In the genomic region with DNA sequence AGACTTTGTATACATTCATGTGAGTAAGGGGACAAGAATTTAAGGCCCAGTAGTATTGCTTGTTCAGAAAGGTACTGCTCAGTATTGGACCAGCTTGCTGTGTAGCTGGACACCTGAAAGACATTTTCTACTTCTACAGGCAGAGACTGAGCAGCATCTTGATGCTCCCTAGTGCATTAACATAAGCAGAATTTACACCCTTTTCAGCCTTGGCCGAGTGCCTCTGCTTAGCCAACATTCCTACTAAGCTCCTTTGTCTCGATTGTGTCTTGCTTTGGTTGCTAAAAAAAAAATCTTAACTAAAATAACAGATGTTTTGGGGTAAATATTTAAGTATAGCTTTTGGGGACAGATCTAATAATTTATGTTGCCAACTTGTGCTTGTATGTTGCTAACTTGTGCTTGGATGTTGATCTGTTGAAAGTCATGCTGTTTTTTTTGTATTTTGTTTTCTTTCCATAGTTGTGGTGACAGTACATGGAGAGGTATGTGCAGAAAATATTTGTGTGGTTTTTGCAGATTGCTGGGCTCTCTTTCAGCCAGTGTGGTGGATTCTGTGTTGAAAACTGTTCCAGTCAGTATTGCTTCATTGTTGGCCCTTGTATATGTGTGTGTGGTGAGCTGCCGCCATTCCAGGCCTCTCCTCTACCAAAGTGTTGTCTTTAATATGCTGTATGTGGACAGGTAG, we compare ENCODE assay signal across 25 cellular contexts. TPM values are rescaled to one million over a fixed set of nuclear protein-coding genes. Genes with fewer than 3 reads are reported as not detected.
DNase-seq lines count a peak whose midpoint lies in the region; ATAC-seq and TF ChIP-seq lines count a peak whose summit lies in the region.
"Had no signal": no experiment of that assay in that cellular context is flagged by ENCODE, and none has a peak within 500 bp of the region (broad histone marks: within the 10 kb centered on the region; RNA-seq: fewer than 3 reads in every experiment).

No MANE protein-coding gene starts in this region.

- H3K27ac Mint-ChIP-seq in T-helper 17 cell = peak overlapping the region; percentile 37
- peak overlapping the region in 2 of 9 donors; percentile 23 to 69 for H3K27ac Mint-ChIP-seq in naive thymus-derived CD4-positive, alpha-beta T cell
- no peak overlapping the region for H3K27ac Mint-ChIP-seq in activated CD4-positive, alpha-beta T cell treated with anti-CD3 and anti-CD28 coated beads for 36 hours
- H3K27ac Mint-ChIP-seq: activated naive CD8-positive, alpha-beta T cell treated with anti-CD3 and anti-CD28 coated beads, Interleukin-2, amount 50 U/mL, for 24 hours; activated T-helper 2 cell treated with anti-CD3 and anti-CD28 coated beads, Interferon-gamma antibody, Interleukin-2, Interleukin-4, amounts not matched to agents 10 μg/mL and 5 μg/mL and 100 μg/mL, durations not matched to agents 14 hours and 24 hours and 36 hours had no signal

- POLR2A ChIA-PET in BJ (lab: Charles Lee) = interaction anchor here (0.6 kb wide), 1 partner anchor 20 kb away, joined by 18 read pairs; no protein-coding TSS in a partner anchor
- POLR2A ChIA-PET in naive thymus-derived CD4-positive, alpha-beta T cell (lab: Charles Lee) = no interaction called here
- POLR2A ChIA-PET in activated CD4-positive, alpha-beta T cell treated with anti-CD3 and anti-CD28 coated beads for 36 hours (lab: Charles Lee) = no interaction called here

- H3K4me3 ChIP-seq in BJ (ENCODE audit: low read depth, low read length) (no peak overlapping the region), left lung (no peak overlapping the region)
- no peak overlapping the region for H3K4me3 ChIP-seq in naive thymus-derived CD4-positive, alpha-beta T cell (ENCODE audit: low read length)
- H3K4me3 ChIP-seq: gastrocnemius medialis, MG63, right lobe of liver, upper lobe of left lung had no signal

- CTCF ChIA-PET in BJ (lab: Yijun Ruan, JAX) = interaction anchor here (0.7 to 20.9 kb wide), 3 partner anchors 11 to 117 kb away, joined by 3 to 560 read pairs (median 3); no protein-coding TSS in a partner anchor
- CTCF ChIA-PET in naive thymus-derived CD4-positive, alpha-beta T cell (lab: Charles Lee) = interaction anchor here (0.6 to 2.7 kb wide), 3 partner anchors 9 to 580 kb away, joined by 3 to 13 read pairs (median 6); no protein-coding TSS in a partner anchor
- CTCF ChIA-PET in activated CD4-positive, alpha-beta T cell treated with anti-CD3 and anti-CD28 coated beads for 36 hours (lab: Charles Lee) = interaction anchor here (0.7 to 5.0 kb wide), 3 partner anchors 12 to 52 kb away, joined by 3 to 28 read pairs (median 4); no protein-coding TSS in a partner anchor

- ATAC-seq in T-helper 17 cell (no peak), GM18907 (IDR thresholded peaks at IDR 0.05; ENCODE audit: unreplicated experiment) (no peak), left lung (no peak)
- no peak for ATAC-seq in naive thymus-derived CD4-positive, alpha-beta T cell
- no peak for ATAC-seq in activated CD4-positive, alpha-beta T cell treated with anti-CD3 and anti-CD28 coated beads for 36 hours
- ATAC-seq: activated naive CD8-positive, alpha-beta T cell treated with anti-CD3 and anti-CD28 coated beads, Interleukin-2, amount 50 U/mL, for 24 hours; gastrocnemius medialis; right lobe of liver; stimulated activated naive CD8-positive, alpha-beta T cell treated with anti-CD3 and anti-CD28 coated beads, Interleukin-15, Interleukin-2, amounts not matched to agents 100 U/mL and 50 U/mL, for 24 hours had no signal

- H3K36me3 ChIP-seq in BJ (ENCODE audit: control insufficient read depth, insufficient read depth, low read length) = peaks cover 3% of the 10 kb centered on the region
- H3K36me3 ChIP-seq in naive thymus-derived CD4-positive, alpha-beta T cell (ENCODE audit: control insufficient read depth in 2 of 3, insufficient read depth in 3 of 3, low read length in 3 of 3) = peaks cover 10 to 25% (median 11%) of the 10 kb centered on the region in 3 experiments
- H3K36me3 ChIP-seq in left lung = peaks cover 0 to 39% of the 10 kb centered on the region in 2 donors

- H3K36me3 Mint-ChIP-seq in T-helper 17 cell (ENCODE audit: low read depth) = no peaks in the 10 kb centered on the region
- peaks cover 0 to 30% (median 23%) of the 10 kb centered on the region in 5 donors for H3K36me3 Mint-ChIP-seq in naive thymus-derived CD4-positive, alpha-beta T cell
- H3K36me3 Mint-ChIP-seq in activated CD4-positive, alpha-beta T cell treated with anti-CD3 and anti-CD28 coated beads for 36 hours (ENCODE audit: low read depth) = peaks cover 34% of the 10 kb centered on the region

- no peak overlapping the region for H3K4me3 Mint-ChIP-seq in T-helper 17 cell
- no peak overlapping the region for H3K4me3 Mint-ChIP-seq in naive thymus-derived CD4-positive, alpha-beta T cell
- H3K4me3 Mint-ChIP-seq in activated CD4-positive, alpha-beta T cell treated with anti-CD3 and anti-CD28 coated beads for 36 hours = no peak overlapping the region
- H3K4me3 Mint-ChIP-seq: activated naive CD8-positive, alpha-beta T cell treated with anti-CD3 and anti-CD28 coated beads, Interleukin-2, amount 50 U/mL, for 24 hours; central memory CD8-positive, alpha-beta T cell had no signal

- no peaks in the 10 kb centered on the region for H3K27me3 Mint-ChIP-seq in T-helper 17 cell
- no peaks in the 10 kb centered on the region for H3K27me3 Mint-ChIP-seq in naive thymus-derived CD4-positive, alpha-beta T cell
- no peaks in the 10 kb centered on the region for H3K27me3 Mint-ChIP-seq in activated CD4-positive, alpha-beta T cell treated with anti-CD3 and anti-CD28 coated beads for 36 hours
- H3K27me3 Mint-ChIP-seq: activated naive CD8-positive, alpha-beta T cell treated with anti-CD3 and anti-CD28 coated beads, Interleukin-2, amount 50 U/mL, for 24 hours; central memory CD8-positive, alpha-beta T cell had no signal

- peaks cover 9% of the 10 kb centered on the region in 2 donors for H3K4me1 ChIP-seq in naive thymus-derived CD4-positive, alpha-beta T cell (ENCODE audit: control insufficient read depth in 2 of 2, insufficient read depth in 2 of 2, low read length in 2 of 2)
- H3K4me1 ChIP-seq in left lung = peaks cover 6 to 20% of the 10 kb centered on the region in 2 donors

- H3K9me3 ChIP-seq in T-helper 17 cell (ENCODE audit: control insufficient read depth, low read length, poor library complexity, severe bottlenecking) (no peaks in the 10 kb centered on the region), left lung (no peaks in the 10 kb centered on the region)
- no peaks in the 10 kb centered on the region for H3K9me3 ChIP-seq in naive thymus-derived CD4-positive, alpha-beta T cell (ENCODE audit: control insufficient read depth in 2 of 3, low read length in 3 of 3)
- H3K9me3 ChIP-seq: BE2C, gastrocnemius medialis, MG63, right lobe of liver, upper lobe of left lung had no signal

- no peak for TF ChIP-seq CTCF in BJ (IDR thresholded peaks at IDR 0.05; ENCODE audit: insufficient read depth, low read depth, low read length)
- no peak for TF ChIP-seq CTCF in left lung (IDR thresholded peaks at IDR 0.05)

- no peaks in the 10 kb centered on the region for H3K27me3 ChIP-seq in BJ (ENCODE audit: control insufficient read depth, insufficient read depth, low read length)
- H3K27me3 ChIP-seq in naive thymus-derived CD4-positive, alpha-beta T cell (ENCODE audit: control insufficient read depth in 2 of 2, insufficient read depth in 2 of 2, low read length in 2 of 2) = no peaks in the 10 kb centered on the region
- no peaks in the 10 kb centered on the region for H3K27me3 ChIP-seq in left lung
- H3K27me3 ChIP-seq: BE2C, gastrocnemius medialis, MG63, right lobe of liver, upper lobe of left lung had no signal

- peaks cover 22% of the 10 kb centered on the region for H3K4me1 Mint-ChIP-seq in T-helper 17 cell
- H3K4me1 Mint-ChIP-seq in naive thymus-derived CD4-positive, alpha-beta T cell = peaks cover 11 to 38% (median 30%) of the 10 kb centered on the region in 7 donors
- peaks cover 19% of the 10 kb centered on the region for H3K4me1 Mint-ChIP-seq in activated CD4-positive, alpha-beta T cell treated with anti-CD3 and anti-CD28 coated beads for 36 hours

- peaks cover 0 to 2% (median 0%) of the 10 kb centered on the region in 11 donors for H3K9me3 Mint-ChIP-seq in naive thymus-derived CD4-positive, alpha-beta T cell
- no peaks in the 10 kb centered on the region for H3K9me3 Mint-ChIP-seq in activated CD4-positive, alpha-beta T cell treated with anti-CD3 and anti-CD28 coated beads for 36 hours (ENCODE audit: low read depth)
- H3K9me3 Mint-ChIP-seq: activated naive CD8-positive, alpha-beta T cell treated with anti-CD3 and anti-CD28 coated beads, Interleukin-2, amount 50 U/mL, for 24 hours; activated T-helper 2 cell treated with anti-CD3 and anti-CD28 coated beads, Interferon-gamma antibody, Interleukin-2, Interleukin-4, amounts not matched to agents 10 μg/mL and 5 μg/mL and 100 μg/mL, durations not matched to agents 14 hours and 24 hours and 36 hours; central memory CD8-positive, alpha-beta T cell had no signal

- H3K27ac ChIP-seq in naive thymus-derived CD4-positive, alpha-beta T cell (ENCODE audit: low read depth, low read length) = no peak overlapping the region
- H3K27ac ChIP-seq in left lung = peak overlapping the region in 1 of 2 donors; percentile 33
- H3K27ac ChIP-seq: gastrocnemius medialis, right lobe of liver, upper lobe of left lung had no signal

- intact Hi-C loops in naive thymus-derived CD4-positive, alpha-beta T cell (cut with micrococcal nuclease) = loop anchor here (5.0 to 10.0 kb wide), 4 partner anchors 293 to 1647 kb away; partner anchors contain the start of genes SIK2 (in 2 of the 2), CLDN25 (in 1 of the 2), DIXDC1 (in 1 of the 2) and USP28 (in 1 of the 2)
- intact Hi-C loops in left lung (cut with DNase I) = no loop called here
- intact Hi-C loops in activated CD4-positive, alpha-beta T cell treated with anti-CD3 and anti-CD28 coated beads for 36 hours (cut with DNase I, micrococcal nuclease) = loop anchor here (5.0 to 10.0 kb wide), 5 partner anchors 158 to 1545 kb away; partner anchors contain the start of genes ZW10 (in 2 of the 2), CLDN25 (in 1 of the 2), NKAPD1 (in 1 of the 2) and PIH1D2 (in 1 of the 2)

- peak; percentile 83 for DNase-seq in BJ (ENCODE audit: low read depth)
- DNase-seq in T-helper 17 cell = no peak
- peak; percentile 96 for DNase-seq in fibroblast of peridontal ligament (ENCODE audit: extremely low read depth)
- peak; percentile 30 for DNase-seq in renal cortical epithelial cell (ENCODE audit: low read depth)
- no peak for DNase-seq in naive thymus-derived CD4-positive, alpha-beta T cell
- no peak for DNase-seq in left lung
- no peak for DNase-seq in activated CD4-positive, alpha-beta T cell treated with anti-CD3 and anti-CD28 coated beads for 36 hours
- DNase-seq: activated CD4-positive, CD25-positive, alpha-beta regulatory T cell treated with anti-CD3 and anti-CD28 coated beads, Interleukin-2, amount 50 U/mL, for 72 hours; activated naive CD8-positive, alpha-beta T cell treated with anti-CD3 and anti-CD28 coated beads, Interleukin-2, amount 50 U/mL, for 24 hours; BE2C; effector CD8-positive, alpha-beta T cell; gastrocnemius medialis; MG63; midbrain; NCI-H146; occipital lobe; right lobe of liver; stimulated activated CD4-positive, alpha-beta T cell treated with anti-CD3 and anti-CD28 coated beads, Interleukin-1b, Interleukin-23, amount 100 ng/mL, for 48 hours; stimulated activated naive CD8-positive, alpha-beta T cell treated with anti-CD3 and anti-CD28 coated beads, Interleukin-15, Interleukin-2, amounts not matched to agents 100 U/mL and 50 U/mL, for 24 hours; T1000; upper lobe of left lung had no signal

RNA-seq across cellular contexts. Expression of gene PTS, which starts 3.7 kb away (rescaled TPM):
- 21.3 and 53.4 TPM in 2 replicates for polyA plus RNA-seq in BJ (2011; rRNA removed)
- 16.8 and 17.7 TPM in 2 replicates for polyA minus RNA-seq in BJ (2011; rRNA and poly(A)+ RNA removed)
- 10 to 100 TPM; 66.7 to 69.6 TPM for total RNA-seq in T-helper 17 cell
- 43.5 and 56.8 TPM in 2 replicates for total RNA-seq in renal cortical epithelial cell
- 10 to 100 TPM; 19.2 to 71.3 (median 24.0) TPM for total RNA-seq in naive thymus-derived CD4-positive, alpha-beta T cell
- 1 to 10 TPM; 3.7 to 7.2 TPM for polyA plus RNA-seq in naive thymus-derived CD4-positive, alpha-beta T cell
- total RNA-seq in left lung = 10 to 100 TPM; 28.2 to 28.4 TPM
- total RNA-seq in activated CD4-positive, alpha-beta T cell treated with anti-CD3 and anti-CD28 coated beads for 36 hours = 10 to 100 TPM; 17.4 to 23.8 TPM

RNA-seq across cellular contexts. Expression of gene PLET1, which starts 30.8 kb away (rescaled TPM):
- not detected in 2 replicates for polyA plus RNA-seq in BJ (2011; rRNA removed)
- not detected in 2 replicates for polyA minus RNA-seq in BJ (2011; rRNA and poly(A)+ RNA removed)
- total RNA-seq in T-helper 17 cell = not detected
- not detected in 2 replicates for total RNA-seq in renal cortical epithelial cell
- total RNA-seq in naive thymus-derived CD4-positive, alpha-beta T cell = not detected
- polyA plus RNA-seq in naive thymus-derived CD4-positive, alpha-beta T cell = not detected
- total RNA-seq in left lung = not detected
- not detected for total RNA-seq in activated CD4-positive, alpha-beta T cell treated with anti-CD3 and anti-CD28 coated beads for 36 hours
- total RNA-seq: activated T-helper 2 cell treated with anti-CD3 and anti-CD28 coated beads, Interferon-gamma antibody, Interleukin-2, Interleukin-4, amounts not matched to agents 10 μg/mL and 5 μg/mL and 100 μg/mL, durations not matched to agents 14 hours and 24 hours and 36 hours; gastrocnemius medialis; occipital lobe; right lobe of liver; SK-MEL-5; upper lobe of left lung had no signal

RNA-seq across cellular contexts. Expression of gene BCO2, which starts 54.6 kb away (rescaled TPM):
- polyA plus RNA-seq in BJ (2011; rRNA removed) = 0.56 and 0.85 TPM in 2 replicates
- 0.09 and 1.6 TPM in 2 replicates for polyA minus RNA-seq in BJ (2011; rRNA and poly(A)+ RNA removed)
- total RNA-seq in T-helper 17 cell (1 to 10 TPM; 2.5 to 2.7 TPM), renal cortical epithelial cell (0.75 TPM in 1 of 2 replicates, not detected in the other), left lung (1 to 10 TPM; 3.3 to 3.9 TPM)
- 1 to 10 TPM; 1.5 to 3.8 (median 2.0) TPM for total RNA-seq in naive thymus-derived CD4-positive, alpha-beta T cell
- under 1 TPM in 1 of 2 donors, not detected in 1; 0.12 TPM for polyA plus RNA-seq in naive thymus-derived CD4-positive, alpha-beta T cell
- total RNA-seq in activated CD4-positive, alpha-beta T cell treated with anti-CD3 and anti-CD28 coated beads for 36 hours = under 1 TPM; 0.63 to 0.75 TPM

Comparison
In these comparisons a context has a peak if more than half of its experiments do, and no peak if none do; other contexts are left out.
1. DNase-seq: peak in BJ (single experiment), fibroblast of peridontal ligament (single experiment) and renal cortical epithelial cell (single experiment); none in T-helper 17 cell (0 of 3), naive thymus-derived CD4-positive, alpha-beta T cell (0 of 9), left lung (0 of 2) and activated CD4-positive, alpha-beta T cell treated with anti-CD3 and anti-CD28 coated beads for 36 hours (single experiment).
2. intact Hi-C loops: an anchor here in naive thymus-derived CD4-positive, alpha-beta T cell (5.0 to 10.0 kb wide) and activated CD4-positive, alpha-beta T cell treated with anti-CD3 and anti-CD28 coated beads for 36 hours (5.0 to 10.0 kb wide); none called in left lung.